ENCODE assay signal across 35 cellular contexts in genomic region chr2:233125455-233126065, GRCh38.
DNase-seq lines count a peak whose midpoint lies in the region; ATAC-seq and TF ChIP-seq lines count a peak whose summit lies in the region.
"Had no signal": no experiment of that assay in that cellular context is flagged by ENCODE, and none has a peak within 500 bp of the region (broad histone marks: within the 10 kb centered on the region; RNA-seq: fewer than 3 reads in every experiment).

No MANE protein-coding gene starts in this region.

- H3K9ac ChIP-seq in BLaER1 treated with 17β-estradiol and CSF1 and Interleukin-3, amounts not matched to agents 10 nM and 100 nM, result peak overlapping the region in 10 of 11 experiments; percentile 50 to 84 (median 64); a peak in 12 of 22 replicates
- H3K9ac ChIP-seq in OCI-LY1 (ENCODE audit: low read length) (no peak overlapping the region; the same call in 1 of the 2 replicates), smooth muscle cell (ENCODE audit: low read depth) (no peak overlapping the region)
- H3K9ac ChIP-seq: KMS-11 had no signal

- H3K36me3 Mint-ChIP-seq in stimulated activated memory B cell treated with anti-CD40 and anti-IgM and Interleukin-4, amounts not matched to agents 10 μg/mL and 1 μg/mL and 100 μg/mL, for 72 hours, result peaks cover 74% of the 10 kb centered on the region
- H3K36me3 Mint-ChIP-seq: mesothelial cell of epicardium had no signal

- TF ChIP-seq CTCF in OCI-LY1 (IDR thresholded peaks at IDR 0.05; ENCODE audit: low read length), result no peak
- no peak for TF ChIP-seq CTCF in smooth muscle cell (IDR thresholded peaks at IDR 0.05; ENCODE audit: borderline replicate concordance, insufficient read depth, poor library complexity, severe bottlenecking)

- H3K79me2 ChIP-seq in OCI-LY1 (ENCODE audit: insufficient read depth, low read length), result no peaks in the 10 kb centered on the region
- no peaks in the 10 kb centered on the region for H3K79me2 ChIP-seq in smooth muscle cell (ENCODE audit: low read depth)

- no peaks in the 10 kb centered on the region for H3F3A ChIP-seq in OCI-LY1 (ENCODE audit: insufficient read depth, low read length)
- H3F3A ChIP-seq in smooth muscle cell (ENCODE audit: low read depth), result no peaks in the 10 kb centered on the region

- peaks cover 5% of the 10 kb centered on the region for H3K9me3 Mint-ChIP-seq in stimulated activated memory B cell treated with anti-CD40 and anti-IgM and Interleukin-4, amounts not matched to agents 10 μg/mL and 1 μg/mL and 100 μg/mL, for 72 hours
- H3K9me3 Mint-ChIP-seq: H9, mesothelial cell of epicardium had no signal

- H3K4me3 ChIP-seq in BLaER1 treated with 17β-estradiol and CSF1 and Interleukin-3, amounts not matched to agents 10 nM and 100 nM, result 0 out of 20 replicates have a peak overlapping the region, but pooled peaks of 1 of the 10 experiments have one; percentile 17
- H3K4me3 ChIP-seq in OCI-LY1 (ENCODE audit: low read depth, low read length, poor library complexity, severe bottlenecking) (no peak overlapping the region), smooth muscle cell (no peak overlapping the region)
- H3K4me3 ChIP-seq: A549, esophagus squamous epithelium, prostate gland, sigmoid colon, upper lobe of left lung had no signal

- no peak overlapping the region for H3K4me3 Mint-ChIP-seq in stimulated activated memory B cell treated with anti-CD40 and anti-IgM and Interleukin-4, amounts not matched to agents 10 μg/mL and 1 μg/mL and 100 μg/mL, for 72 hours
- H3K4me3 Mint-ChIP-seq: activated CD4-positive, alpha-beta T cell treated with anti-CD3 and anti-CD28 coated beads, Interleukin-2, amount 10 ng/mL, durations not matched to agents 24 days and 14 days; activated naive CD8-positive, alpha-beta T cell treated with anti-CD3 and anti-CD28 coated beads, Interleukin-2, amount 10 ng/mL, durations not matched to agents 7 days and 5 days; CD8-positive, alpha-beta T cell; H9; mesothelial cell of epicardium had no signal

- H3K9me2 ChIP-seq in OCI-LY1 (ENCODE audit: low read depth, low read length), result no peaks in the 10 kb centered on the region

- no peak overlapping the region for H2AFZ ChIP-seq in OCI-LY1 (ENCODE audit: low read length)
- no peak overlapping the region for H2AFZ ChIP-seq in smooth muscle cell (ENCODE audit: low read depth)

- peak overlapping the region; percentile 80 to 95 (median 86) for H3K4me2 ChIP-seq in BLaER1 treated with 17β-estradiol and CSF1 and Interleukin-3, amounts not matched to agents 10 nM and 100 nM
- H3K4me2 ChIP-seq in OCI-LY1 (ENCODE audit: low read length) (no peak overlapping the region), smooth muscle cell (no peak overlapping the region)
- H3K4me2 ChIP-seq: A549, KMS-11 had no signal

- ATAC-seq in stimulated activated memory B cell treated with anti-CD40 and anti-IgM and Interleukin-4, amounts not matched to agents 10 μg/mL and 1 μg/mL and 100 μg/mL, for 72 hours, result no peak
- ATAC-seq in GM21360 (IDR thresholded peaks at IDR 0.05; ENCODE audit: unreplicated experiment) (no peak), HG03571 (IDR thresholded peaks at IDR 0.05; ENCODE audit: unreplicated experiment) (no peak)
- ATAC-seq: A549, foreskin keratinocyte, left ventricle myocardium superior had no signal

- no peak for DNase-seq in smooth muscle cell (lab: John Stamatoyannopoulos, UW; ENCODE audit: unreplicated experiment)
- DNase-seq in OCI-M1 (lab: John Stamatoyannopoulos, UW), result no peak
- DNase-seq: activated CD4-positive, alpha-beta T cell treated with anti-CD3 and anti-CD28 coated beads, Interleukin-2, amount 10 ng/mL, durations not matched to agents 24 days and 14 days; activated gamma-delta T cell; activated naive CD8-positive, alpha-beta T cell treated with anti-CD3 and anti-CD28 coated beads, Interleukin-2, amount 10 ng/mL, durations not matched to agents 7 days and 5 days; activated T-cell treated with anti-CD3 and anti-CD28 coated beads, Interleukin-2, amount 50 U/mL, for 1 hour; CD8-positive, alpha-beta T cell; central memory CD4-positive, alpha-beta T cell; dermis blood vessel endothelial cell; foreskin keratinocyte; H9; left ventricle myocardium superior; MM.1S; NCI-H1105 treated with DMSO at 0.1 percent for 48 hours; NCI-H187 treated with DMSO at 0.1 percent for 48 hours; NCI-H526; NK-92 treated with Interleukin-12 subunit alpha and Interleukin-12 subunit beta, amount 100 ng/mL, for 24 hours; SIG-M5; sigmoid colon; stimulated activated CD4-positive, alpha-beta T cell treated with anti-CD3 and anti-CD28 coated beads, Interleukin-4, amount 100 ng/mL, for 24 hours; T1000; upper lobe of left lung had no signal

- peaks cover 21 to 40% (median 33%) of the 10 kb centered on the region in 10 experiments for H3K4me1 ChIP-seq in BLaER1 treated with 17β-estradiol and CSF1 and Interleukin-3, amounts not matched to agents 10 nM and 100 nM
- H3K4me1 ChIP-seq in OCI-LY1 (ENCODE audit: insufficient read depth, low read length, severe bottlenecking) (peaks cover 17% of the 10 kb centered on the region), smooth muscle cell (ENCODE audit: low read depth) (no peaks in the 10 kb centered on the region)
- H3K4me1 ChIP-seq: A549, esophagus squamous epithelium, foreskin keratinocyte, prostate gland, sigmoid colon, upper lobe of left lung had no signal

- peaks cover 0 to 8% (median 0%) of the 10 kb centered on the region in 11 experiments; a peak in 6 of 22 replicates for H3K9me3 ChIP-seq in BLaER1 treated with 17β-estradiol and CSF1 and Interleukin-3, amounts not matched to agents 10 nM and 100 nM (replicated peaks in 1 of 11)
- H3K9me3 ChIP-seq in OCI-LY1 (ENCODE audit: low read length) (no peaks in the 10 kb centered on the region), smooth muscle cell (replicated peaks; ENCODE audit: low read depth) (no peaks in the 10 kb centered on the region)
- H3K9me3 ChIP-seq: A549, esophagus squamous epithelium, prostate gland, sigmoid colon, upper lobe of left lung had no signal

- H3K36me3 ChIP-seq in BLaER1 treated with 17β-estradiol and CSF1 and Interleukin-3, amounts not matched to agents 10 nM and 100 nM, result peaks cover 80 to 96% (median 87%) of the 10 kb centered on the region in 11 experiments
- H3K36me3 ChIP-seq in OCI-LY1 (ENCODE audit: insufficient read depth, low read length), result peaks cover 64% of the 10 kb centered on the region; the same call in 1 of the 2 replicates
- no peaks in the 10 kb centered on the region for H3K36me3 ChIP-seq in smooth muscle cell (ENCODE audit: low read depth)
- H3K36me3 ChIP-seq: prostate gland, sigmoid colon had no signal

- peaks cover 3 to 92% (median 56%) of the 10 kb centered on the region in 11 experiments; a peak in 20 of 22 replicates for H4K20me1 ChIP-seq in BLaER1 treated with 17β-estradiol and CSF1 and Interleukin-3, amounts not matched to agents 10 nM and 100 nM
- H4K20me1 ChIP-seq in OCI-LY1 (ENCODE audit: insufficient read depth, low read length), result no peaks in the 10 kb centered on the region
- no peaks in the 10 kb centered on the region for H4K20me1 ChIP-seq in smooth muscle cell (ENCODE audit: low read depth)

- peaks cover 58% of the 10 kb centered on the region for H3K4me1 Mint-ChIP-seq in stimulated activated memory B cell treated with anti-CD40 and anti-IgM and Interleukin-4, amounts not matched to agents 10 μg/mL and 1 μg/mL and 100 μg/mL, for 72 hours

- WGBS in smooth muscle cell (ENCODE audit: low lambda C conversion rate), result 95% methylated on average over 20 of the region's 20 CpGs

- H3K27ac ChIP-seq in BLaER1 treated with 17β-estradiol and CSF1 and Interleukin-3, amounts not matched to agents 10 nM and 100 nM, result peak overlapping the region in 8 of 11 experiments; percentile 65 to 93 (median 76); a peak in 14 of 22 replicates
- H3K27ac ChIP-seq in OCI-LY1 (ENCODE audit: low read depth, low read length, poor library complexity, severe bottlenecking) (peak overlapping the region; percentile 89), layer of hippocampus (ENCODE audit: low read depth, low read length) (peak overlapping the region; percentile 49), smooth muscle cell (ENCODE audit: low read depth) (no peak overlapping the region)
- H3K27ac ChIP-seq: A549, esophagus squamous epithelium, foreskin keratinocyte, KMS-11, prostate gland, sigmoid colon, upper lobe of left lung, VCaP had no signal

- no peaks in the 10 kb centered on the region for H3K27me3 ChIP-seq in BLaER1 treated with 17β-estradiol and CSF1 and Interleukin-3, amounts not matched to agents 10 nM and 100 nM
- H3K27me3 ChIP-seq in OCI-LY1 (ENCODE audit: insufficient read depth, low read length), result no peaks in the 10 kb centered on the region
- no peaks in the 10 kb centered on the region for H3K27me3 ChIP-seq in layer of hippocampus (ENCODE audit: control insufficient read depth, insufficient read depth, low read length)
- H3K27me3 ChIP-seq in smooth muscle cell (ENCODE audit: low read depth), result no peaks in the 10 kb centered on the region
- H3K27me3 ChIP-seq: upper lobe of left lung had no signal

- H3K27ac Mint-ChIP-seq in stimulated activated memory B cell treated with anti-CD40 and anti-IgM and Interleukin-4, amounts not matched to agents 10 μg/mL and 1 μg/mL and 100 μg/mL, for 72 hours, result peak overlapping the region; percentile 93
- H3K27ac Mint-ChIP-seq: activated CD4-positive, alpha-beta T cell treated with anti-CD3 and anti-CD28 coated beads, Interleukin-2, amount 10 ng/mL, durations not matched to agents 24 days and 14 days; activated naive CD8-positive, alpha-beta T cell treated with anti-CD3 and anti-CD28 coated beads, Interleukin-2, amount 10 ng/mL, durations not matched to agents 7 days and 5 days; mesothelial cell of epicardium had no signal

- H3K27me3 Mint-ChIP-seq in stimulated activated memory B cell treated with anti-CD40 and anti-IgM and Interleukin-4, amounts not matched to agents 10 μg/mL and 1 μg/mL and 100 μg/mL, for 72 hours, result no peaks in the 10 kb centered on the region
- H3K27me3 Mint-ChIP-seq: activated CD4-positive, alpha-beta T cell treated with anti-CD3 and anti-CD28 coated beads, Interleukin-2, amount 10 ng/mL, durations not matched to agents 24 days and 14 days; activated naive CD8-positive, alpha-beta T cell treated with anti-CD3 and anti-CD28 coated beads, Interleukin-2, amount 10 ng/mL, durations not matched to agents 7 days and 5 days; naive B cell had no signal

Comparison
In these comparisons a context has a peak if more than half of its experiments do, and no peak if none do; other contexts are left out.
1. H3K4me2 ChIP-seq: peak in BLaER1 treated with 17β-estradiol and CSF1 and Interleukin-3, amounts not matched to agents 10 nM and 100 nM (11 of 11); none in OCI-LY1 (single experiment) and smooth muscle cell (single experiment).
2. H3K9ac ChIP-seq: peak in BLaER1 treated with 17β-estradiol and CSF1 and Interleukin-3, amounts not matched to agents 10 nM and 100 nM (10 of 11); none in OCI-LY1 (single experiment) and smooth muscle cell (single experiment).